Comparison of ENCODE assay signal across 12 cellular contexts in the genomic region with DNA sequence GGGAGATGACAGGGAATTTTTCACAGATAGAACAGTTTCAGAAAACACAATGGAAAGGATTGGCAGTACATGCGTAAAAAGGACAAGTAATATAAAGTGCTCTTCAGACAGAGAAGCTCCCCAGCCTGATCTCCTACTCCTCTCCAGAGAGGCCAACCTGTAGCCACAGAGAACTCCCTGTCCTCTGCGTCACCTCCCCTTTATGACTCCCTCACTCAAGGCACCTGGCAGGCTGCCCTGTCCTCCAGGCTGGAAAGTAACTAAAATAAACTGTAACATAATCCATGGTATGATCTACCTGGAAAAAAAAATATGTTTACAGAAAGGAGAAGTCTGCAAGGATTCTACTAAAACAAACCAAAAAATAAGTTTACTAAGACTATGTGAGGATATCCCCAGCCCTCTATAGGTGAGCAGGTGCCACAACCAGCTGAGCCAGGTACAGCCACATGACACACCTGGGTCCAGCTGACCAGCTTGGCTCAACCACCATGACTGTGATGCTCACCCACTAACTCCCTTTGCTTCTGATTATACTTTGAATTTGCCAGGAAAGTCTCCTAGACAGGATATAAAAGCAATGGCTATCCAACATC. TPM values are rescaled to one million over a fixed set of nuclear protein-coding genes. Genes with fewer than 3 reads are reported as not detected.
DNase-seq lines count a peak whose midpoint lies in the region; ATAC-seq and TF ChIP-seq lines count a peak whose summit lies in the region.
"Had no signal": no experiment of that assay in that cellular context is flagged by ENCODE, and none has a peak within 500 bp of the region (broad histone marks: within the 10 kb centered on the region; RNA-seq: fewer than 3 reads in every experiment).

No MANE protein-coding gene starts in this region.

- no peak overlapping the region for H3K4me2 ChIP-seq in Karpas-422 (ENCODE audit: low read depth, low read length, poor library complexity, severe bottlenecking)
- H3K4me2 ChIP-seq: KMS-11 had no signal

- H3K27me3 ChIP-seq in RWPE2 (ENCODE audit: insufficient read depth, poor library complexity, severe bottlenecking) (no peaks in the 10 kb centered on the region), right cardiac atrium (ENCODE audit: control insufficient read depth, insufficient read depth) (no peaks in the 10 kb centered on the region), testis (no peaks in the 10 kb centered on the region), Karpas-422 (ENCODE audit: low read length) (no peaks in the 10 kb centered on the region), tibial artery (no peaks in the 10 kb centered on the region)

- TF ChIP-seq CTCF in RWPE2 (IDR thresholded peaks at IDR 0.05; ENCODE audit: poor library complexity, severe bottlenecking) = no peak
- TF ChIP-seq CTCF in testis (IDR thresholded peaks at IDR 0.05) = no peak
- TF ChIP-seq CTCF in tibial artery (IDR thresholded peaks at IDR 0.05) = no peak

- H3K4me3 ChIP-seq in RWPE2 (ENCODE audit: severe bottlenecking) = no peak overlapping the region
- H3K4me3 ChIP-seq in right cardiac atrium (ENCODE audit: low read length) = no peak overlapping the region
- no peak overlapping the region for H3K4me3 ChIP-seq in testis
- no peak overlapping the region for H3K4me3 ChIP-seq in Karpas-422 (ENCODE audit: low read length)
- H3K4me3 ChIP-seq in tibial artery = no peak overlapping the region

- no peak overlapping the region for H2AFZ ChIP-seq in Karpas-422 (ENCODE audit: low read length)

- intact Hi-C loops in right cardiac atrium (cut with DNase I) = no loop called here
- intact Hi-C loops in testis (cut with DNase I; ENCODE audit: low total_unique reads) = no loop called here
- intact Hi-C loops in tibial artery (cut with DNase I; ENCODE audit: low total_unique reads) = no loop called here

- peak; percentile 94 for ATAC-seq in RWPE2 (ENCODE audit: low read depth)
- ATAC-seq in right cardiac atrium = peak; percentile 58 to 64

- H3K27ac ChIP-seq in RWPE2 (ENCODE audit: poor library complexity, severe bottlenecking) (no peak overlapping the region), right cardiac atrium (ENCODE audit: low read length) (peak overlapping the region; percentile 80), testis (no peak overlapping the region), Karpas-422 (ENCODE audit: low read length) (no peak overlapping the region), tibial artery (no peak overlapping the region)
- H3K27ac ChIP-seq: KMS-11 had no signal

- TF ChIP-seq POLR2A in testis (IDR thresholded peaks at IDR 0.05) = no peak

- H3K36me3 ChIP-seq in RWPE2 (ENCODE audit: low read depth) (peaks cover 3% of the 10 kb centered on the region), testis (ENCODE audit: low read depth, missing control alignments) (no peaks in the 10 kb centered on the region), Karpas-422 (ENCODE audit: insufficient read depth, low read length) (no peaks in the 10 kb centered on the region), tibial artery (peaks cover 0 to 4% (median 0%) of the 10 kb centered on the region in 3 donors)

- no peaks in the 10 kb centered on the region for H3K79me2 ChIP-seq in Karpas-422 (ENCODE audit: low read length)

- peaks cover 12% of the 10 kb centered on the region for H3K4me1 ChIP-seq in RWPE2 (ENCODE audit: insufficient read depth, poor library complexity, severe bottlenecking)
- peaks cover 14% of the 10 kb centered on the region for H3K4me1 ChIP-seq in right cardiac atrium (ENCODE audit: control insufficient read depth, insufficient read depth, low read length)
- H3K4me1 ChIP-seq in testis = peaks cover 6% of the 10 kb centered on the region
- no peaks in the 10 kb centered on the region for H3K4me1 ChIP-seq in Karpas-422 (ENCODE audit: low read length)
- peaks cover 0 to 7% (median 0%) of the 10 kb centered on the region in 4 donors for H3K4me1 ChIP-seq in tibial artery

- H3K9me2 ChIP-seq in Karpas-422 (replicated peaks; ENCODE audit: insufficient read depth, low read length) = no peaks in the 10 kb centered on the region

- no peak overlapping the region for H3K9ac ChIP-seq in Karpas-422 (ENCODE audit: low read length)
- H3K9ac ChIP-seq: KMS-11 had no signal

- WGBS in right cardiac atrium = 84% methylated on average over 2 of the region's 2 CpGs
- WGBS in testis, 2 donors = 65 to 78% methylated on average over 2 of the region's 2 CpGs

- peak; percentile 53 for DNase-seq in NCI-H1092 treated with DMSO at 0.1 percent for 48 hours (lab: John Stamatoyannopoulos, UW)
- no peak for DNase-seq in NCI-H1092 (lab: John Stamatoyannopoulos, UW)
- peak; percentile 66 for DNase-seq in RWPE2 (ENCODE audit: low spot score)
- DNase-seq in right cardiac atrium = peak in 2 of 3 donors; percentile 69 to 75
- DNase-seq in testis = peak; percentile 46
- DNase-seq in NCI-H82 (lab: John Stamatoyannopoulos, UW) = no peak
- DNase-seq in Karpas-422 = no peak
- DNase-seq in tibial artery = no peak
- DNase-seq: activated B cell treated with CpG ODN at 0.5 μM for 24 hours, dermis blood vessel endothelial cell, GOT3 had no signal

- H4K20me1 ChIP-seq in Karpas-422 (ENCODE audit: insufficient read depth, low read depth, low read length) = no peaks in the 10 kb centered on the region

- H3K9me3 ChIP-seq in RWPE2 (ENCODE audit: severe bottlenecking) (no peaks in the 10 kb centered on the region), right cardiac atrium (ENCODE audit: control insufficient read depth, low read length) (no peaks in the 10 kb centered on the region), testis (no peaks in the 10 kb centered on the region), Karpas-422 (ENCODE audit: low read length) (no peaks in the 10 kb centered on the region), tibial artery (no peaks in the 10 kb centered on the region)

RNA-seq across cellular contexts. Expression of a gene that starts 29.2 kb away (rescaled TPM):
- 1 to 10 TPM; 6.1 to 9.2 (median 7.0) TPM for total RNA-seq in right cardiac atrium
- polyA plus RNA-seq in right cardiac atrium = 3.0 TPM
- total RNA-seq in testis = 1 to 10 TPM; 4.1 to 5.3 TPM
- polyA plus RNA-seq in testis (ENCODE audit: insufficient read depth, low read depth, low replicate concordance) = 4.5 TPM
- total RNA-seq in Karpas-422 (2014; rRNA removed; shearing (Covaris generic); ENCODE audit: low replicate concordance) = not detected in 2 replicates

Comparison
In these comparisons a context has a peak if more than half of its experiments do, and no peak if none do; other contexts are left out.
1. DNase-seq: peak in NCI-H1092 treated with DMSO at 0.1 percent for 48 hours (single experiment), RWPE2 (single experiment), right cardiac atrium (2 of 3) and testis (single experiment); none in NCI-H1092 (single experiment), NCI-H82 (single experiment), Karpas-422 (single experiment) and tibial artery (0 of 2).